ENCODE assay signal across 14 cellular contexts in the genomic region with DNA sequence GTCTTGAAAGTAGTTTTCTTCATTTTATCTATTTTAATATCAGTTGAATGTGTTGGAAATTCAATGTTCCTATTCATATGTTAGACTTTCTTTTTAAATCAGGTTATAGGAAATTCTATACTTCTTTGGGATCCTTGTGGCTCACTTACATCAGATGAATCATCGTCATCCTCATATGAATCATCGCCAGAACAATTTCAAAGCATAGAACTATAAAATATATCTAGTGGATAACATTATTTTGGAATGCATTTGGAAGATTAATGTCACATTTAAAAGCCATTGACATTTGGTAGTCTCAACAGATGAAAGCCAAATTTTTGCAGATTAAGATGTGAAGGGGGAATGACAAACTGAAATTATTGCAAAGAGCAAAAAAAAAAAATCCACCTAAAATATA.
DNase-seq lines count a peak whose midpoint lies in the region; ATAC-seq and TF ChIP-seq lines count a peak whose summit lies in the region.
"Had no signal": no experiment of that assay in that cellular context is flagged by ENCODE, and none has a peak within 500 bp of the region (broad histone marks: within the 10 kb centered on the region; RNA-seq: fewer than 3 reads in every experiment).

No MANE protein-coding gene starts in this region.

- no peak for TF ChIP-seq CTCF in HFFc6 (IDR thresholded peaks at IDR 0.05)
- TF ChIP-seq CTCF in foreskin keratinocyte (conservative IDR thresholded peaks at IDR 0.05), result no peak
- no peak for TF ChIP-seq CTCF in dorsolateral prefrontal cortex (IDR thresholded peaks at IDR 0.05 in 54 of 56, conservative IDR thresholded peaks at IDR 0.05 in 2 of 56; ENCODE audit: low read depth in 1 of 56, partially characterized antibody in 56 of 56)
- TF ChIP-seq CTCF in spleen (IDR thresholded peaks at IDR 0.05 in 8 of 11, conservative IDR thresholded peaks at IDR 0.05 in 3 of 11), result no peak

- no peak overlapping the region for H3K4me3 ChIP-seq in dorsolateral prefrontal cortex
- H3K4me3 ChIP-seq in spleen, result no peak overlapping the region

- 72 to 90% (median 88%) methylated on average over 2 of the region's 2 CpGs for WGBS in spleen, 5 donors

- peaks cover 23% of the 10 kb centered on the region for H3K4me1 ChIP-seq in foreskin keratinocyte
- peaks cover 0 to 17% (median 5%) of the 10 kb centered on the region in 6 donors for H3K4me1 ChIP-seq in spleen

- H3K4me1 Mint-ChIP-seq in HFFc6 (ENCODE audit: low read depth), result peaks cover 31% of the 10 kb centered on the region

- H3K4me3 Mint-ChIP-seq in HFFc6, result peak overlapping the region; percentile 8; the same call in 1 of the 2 replicates
- H3K4me3 Mint-ChIP-seq: B cell, nephron progenitor cell had no signal

- H3K27ac ChIP-seq in foreskin keratinocyte (no peak overlapping the region), dorsolateral prefrontal cortex (peak overlapping the region in 29 of 59 donors; percentile 0 to 78 (median 47)), spleen (no peak overlapping the region)
- H3K27ac ChIP-seq: HL-60, VCaP had no signal

- peaks cover 4% of the 10 kb centered on the region for H3K27me3 Mint-ChIP-seq in HFFc6 (ENCODE audit: insufficient read depth)
- H3K27me3 Mint-ChIP-seq: B cell had no signal

- TF ChIP-seq POLR2A in spleen (IDR thresholded peaks at IDR 0.05) (no peak), GM18505 (IDR thresholded peaks at IDR 0.05; ENCODE audit: borderline replicate concordance, extremely low read depth, insufficient read depth, insufficient read length) (no peak)

- peaks cover 0 to 14% (median under 1%) of the 10 kb centered on the region in 8 donors for H3K9me3 ChIP-seq in spleen

- H3K9me3 Mint-ChIP-seq in HFFc6, result peaks cover 5% of the 10 kb centered on the region

- peak overlapping the region; percentile 56 for H3K27ac Mint-ChIP-seq in HFFc6
- H3K27ac Mint-ChIP-seq: B cell, nephron progenitor cell had no signal

- H3K36me3 ChIP-seq in spleen, result no peaks in the 10 kb centered on the region

- DNase-seq in A172 (ENCODE audit: low spot score) (peak; percentile 62), HFFc6 (peak; percentile 60), amniotic epithelial cell (ENCODE audit: low read depth) (peak; percentile 81), foreskin keratinocyte (peak; percentile 33 to 68), dorsolateral prefrontal cortex (no peak), spleen (no peak)
- no peak for DNase-seq in stimulated activated CD4-positive, alpha-beta T cell treated with anti-CD3 and anti-CD28 coated beads, Interleukin-2, amount 100 ng/mL, for 24 hours
- DNase-seq: kidney glomerular epithelial cell, NCI-H345, nephron progenitor cell had no signal

- intact Hi-C loops in dorsolateral prefrontal cortex (cut with DNase I), result loop anchor here (5.0 to 10.0 kb wide), 5 partner anchors 65 to 615 kb away; partner anchors contain the start of gene USP34 (in 2 of the 2)
- intact Hi-C loops in spleen (cut with DNase I; ENCODE audit: low total_unique reads), result no loop called here

- ATAC-seq in foreskin keratinocyte (no peak), GM18505 (IDR thresholded peaks at IDR 0.05; ENCODE audit: unreplicated experiment) (no peak)

- no peaks in the 10 kb centered on the region for H3K27me3 ChIP-seq in foreskin keratinocyte
- H3K27me3 ChIP-seq in dorsolateral prefrontal cortex, result no peaks in the 10 kb centered on the region
- no peaks in the 10 kb centered on the region for H3K27me3 ChIP-seq in spleen (replicated peaks in 1 of 7)

- 0 out of 2 replicates have a peak, but pooled peaks cover 5% of the 10 kb centered on the region for H3K36me3 Mint-ChIP-seq in HFFc6 (ENCODE audit: low read depth)

Comparison
In these comparisons a context has a peak if more than half of its experiments do, and no peak if none do; other contexts are left out.
1. DNase-seq: peak in A172 (single experiment), HFFc6 (single experiment), amniotic epithelial cell (single experiment) and foreskin keratinocyte (2 of 2); none in dorsolateral prefrontal cortex (0 of 10), stimulated activated CD4-positive, alpha-beta T cell treated with anti-CD3 and anti-CD28 coated beads, Interleukin-2, amount 100 ng/mL, for 24 hours (0 of 2) and spleen (single experiment).